In genomic region chr2:43727634-43728014, GRCh38 we compare ENCODE assay signal across 33 cellular contexts. TPM values are rescaled to one million over a fixed set of nuclear protein-coding genes. Genes with fewer than 3 reads are reported as not detected.
"Had no signal": no experiment of that assay in that cellular context is flagged by ENCODE, and none has a peak within 500 bp of the region (broad histone marks: within the 10 kb centered on the region; RNA-seq: fewer than 3 reads in every experiment).

No MANE protein-coding gene starts in this region.

- FAIRE-seq: bronchial epithelial cell had no signal

- H3K36me3 Mint-ChIP-seq: activated CD4-positive, alpha-beta memory T cell treated with anti-CD3 and anti-CD28 coated beads for 36 hours; activated CD8-positive, alpha-beta memory T cell treated with anti-CD3 and anti-CD28 coated beads, Interleukin-2, amount 10 ng/mL, durations not matched to agents 7 days and 5 days; activated naive CD4-positive, alpha-beta T cell treated with anti-CD3 and anti-CD28 coated beads, Interleukin-2, amount 10 ng/mL, durations not matched to agents 7 days and 5 days; activated naive CD4-positive, alpha-beta T cell treated with anti-CD3 and anti-CD28 coated beads, Interleukin-2, amount 50 U/mL, for 72 hours; activated naive CD8-positive, alpha-beta T cell treated with anti-CD3 and anti-CD28 coated beads, Interleukin-2, amount 10 ng/mL, durations not matched to agents 7 days and 5 days had no signal

- DNase-seq: activated CD4-positive, alpha-beta memory T cell treated with anti-CD3 and anti-CD28 coated beads for 36 hours; activated CD4-positive, alpha-beta T cell treated with anti-CD3 and anti-CD28 coated beads for 36 hours; activated CD4-positive, alpha-beta T cell treated with anti-CD3 and anti-CD28 coated beads, Interleukin-2, amount 10 ng/mL, durations not matched to agents 24 days and 14 days; activated CD4-positive, CD25-positive, alpha-beta regulatory T cell; activated CD4-positive, CD25-positive, alpha-beta regulatory T cell treated with anti-CD3 and anti-CD28 coated beads, Interleukin-2, amount 50 U/mL, for 72 hours; activated CD8-positive, alpha-beta memory T cell treated with anti-CD3 and anti-CD28 coated beads, Interleukin-2, amount 10 ng/mL, durations not matched to agents 7 days and 5 days; activated CD8-positive, alpha-beta memory T cell treated with anti-CD3 and anti-CD28 coated beads, Interleukin-2, amount 50 U/mL, for 4 hours; activated CD8-positive, alpha-beta T cell treated with anti-CD3 and anti-CD28 coated beads, Interleukin-2, amount 10 ng/mL, durations not matched to agents 7 days and 5 days; activated effector memory CD4-positive, alpha-beta T cell treated with anti-CD3 and anti-CD28 coated beads, Interleukin-2, amount 50 U/mL, for 16 hours; activated naive CD4-positive, alpha-beta T cell; activated naive CD4-positive, alpha-beta T cell treated with anti-CD3 and anti-CD28 coated beads, Interleukin-2, amount 10 ng/mL, durations not matched to agents 7 days and 5 days; activated naive CD8-positive, alpha-beta T cell treated with anti-CD3 and anti-CD28 coated beads, Interleukin-2, amount 10 ng/mL, durations not matched to agents 7 days and 5 days; activated T-cell treated with anti-CD3 and anti-CD28 coated beads, Interleukin-2, amount 50 U/mL, for 1 hour; activated T-cell treated with anti-CD3 and anti-CD28 coated beads, Interleukin-2, amount 50 U/mL, for 48 hours; cortex of kidney; effector CD4-positive, alpha-beta T cell; effector memory CD8-positive, alpha-beta T cell; foreskin keratinocyte; gastrocnemius medialis; glutamatergic neuron; heart left ventricle; T-helper 1 cell; T-helper 17 cell; T1000 had no signal

- H3K36me3 ChIP-seq: ascending aorta, brain microvascular endothelial cell, gastrocnemius medialis had no signal

- H3K4me3 ChIP-seq: ascending aorta, esophagus muscularis mucosa, gastrocnemius medialis, heart left ventricle had no signal

- H3K27me3 ChIP-seq: ascending aorta, brain microvascular endothelial cell, esophagus muscularis mucosa, foreskin keratinocyte, gastrocnemius medialis, heart left ventricle had no signal

- H3K27ac ChIP-seq: ascending aorta, esophagus muscularis mucosa, foreskin keratinocyte, gastrocnemius medialis, heart left ventricle had no signal

- H3K9me3 Mint-ChIP-seq: activated CD4-positive, alpha-beta memory T cell treated with anti-CD3 and anti-CD28 coated beads for 36 hours; activated CD4-positive, alpha-beta T cell treated with anti-CD3 and anti-CD28 coated beads, Interleukin-2, amount 10 ng/mL, durations not matched to agents 24 days and 14 days; activated naive CD4-positive, alpha-beta T cell treated with anti-CD3 and anti-CD28 coated beads, Interleukin-2, amount 10 ng/mL, durations not matched to agents 7 days and 5 days; activated naive CD4-positive, alpha-beta T cell treated with anti-CD3 and anti-CD28 coated beads, Interleukin-2, amount 50 U/mL, for 72 hours; activated naive CD8-positive, alpha-beta T cell treated with anti-CD3 and anti-CD28 coated beads, Interleukin-2, amount 10 ng/mL, durations not matched to agents 7 days and 5 days; activated T-helper 1 cell treated with anti-CD3 and anti-CD28 coated beads, Interleukin-12 subunit alpha, Interleukin-12 subunit beta, Interleukin-2, Interleukin-4 antibody, amounts not matched to agents 30 ng/mL and 10 ng/mL and 1 ng/mL, durations not matched to agents 14 hours and 24 hours and 36 hours; activated T-helper 2 cell treated with anti-CD3 and anti-CD28 coated beads, Interferon-gamma antibody, Interleukin-2, Interleukin-4, amounts not matched to agents 10 μg/mL and 5 μg/mL and 100 μg/mL, durations not matched to agents 14 hours and 24 hours and 36 hours; central memory CD8-positive, alpha-beta T cell; effector memory CD8-positive, alpha-beta T cell; T-helper 2 cell treated with Interferon-gamma antibody and Interleukin-4, amounts not matched to agents 5 μg/mL and 100 μg/mL, for 36 hours had no signal

- H3K27me3 Mint-ChIP-seq: central memory CD8-positive, alpha-beta T cell had no signal

- ATAC-seq: activated CD4-positive, alpha-beta T cell treated with anti-CD3 and anti-CD28 coated beads for 36 hours; activated CD8-positive, alpha-beta memory T cell treated with anti-CD3 and anti-CD28 coated beads, Interleukin-2, amount 10 ng/mL, durations not matched to agents 7 days and 5 days; activated CD8-positive, alpha-beta T cell treated with anti-CD3 and anti-CD28 coated beads, Interleukin-2, amount 10 ng/mL, durations not matched to agents 7 days and 5 days; activated naive CD4-positive, alpha-beta T cell treated with anti-CD3 and anti-CD28 coated beads, Interleukin-2, amount 50 U/mL, for 72 hours; effector memory CD8-positive, alpha-beta T cell; foreskin keratinocyte; gastrocnemius medialis; heart left ventricle; T-helper 17 cell had no signal

- H3K4me1 Mint-ChIP-seq: activated CD4-positive, alpha-beta T cell treated with anti-CD3 and anti-CD28 coated beads for 36 hours; activated CD4-positive, alpha-beta T cell treated with anti-CD3 and anti-CD28 coated beads, Interleukin-2, amount 10 ng/mL, durations not matched to agents 24 days and 14 days; activated CD8-positive, alpha-beta memory T cell treated with anti-CD3 and anti-CD28 coated beads, Interleukin-2, amount 10 ng/mL, durations not matched to agents 7 days and 5 days; activated naive CD4-positive, alpha-beta T cell treated with anti-CD3 and anti-CD28 coated beads, Interleukin-2, amount 10 ng/mL, durations not matched to agents 7 days and 5 days; activated naive CD8-positive, alpha-beta T cell treated with anti-CD3 and anti-CD28 coated beads, Interleukin-2, amount 10 ng/mL, durations not matched to agents 7 days and 5 days; central memory CD8-positive, alpha-beta T cell had no signal

- H3K4me3 Mint-ChIP-seq: activated CD4-positive, alpha-beta memory T cell treated with anti-CD3 and anti-CD28 coated beads for 36 hours; activated CD4-positive, alpha-beta T cell treated with anti-CD3 and anti-CD28 coated beads for 36 hours; activated CD4-positive, alpha-beta T cell treated with anti-CD3 and anti-CD28 coated beads, Interleukin-2, amount 10 ng/mL, durations not matched to agents 24 days and 14 days; activated CD8-positive, alpha-beta memory T cell treated with anti-CD3 and anti-CD28 coated beads, Interleukin-2, amount 10 ng/mL, durations not matched to agents 7 days and 5 days; activated CD8-positive, alpha-beta T cell treated with anti-CD3 and anti-CD28 coated beads, Interleukin-2, amount 10 ng/mL, durations not matched to agents 7 days and 5 days; activated naive CD4-positive, alpha-beta T cell treated with anti-CD3 and anti-CD28 coated beads, Interleukin-2, amount 10 ng/mL, durations not matched to agents 7 days and 5 days; activated naive CD8-positive, alpha-beta T cell treated with anti-CD3 and anti-CD28 coated beads, Interleukin-2, amount 10 ng/mL, durations not matched to agents 7 days and 5 days; activated T-helper 1 cell treated with anti-CD3 and anti-CD28 coated beads, Interleukin-12 subunit alpha, Interleukin-12 subunit beta, Interleukin-2, Interleukin-4 antibody, amounts not matched to agents 30 ng/mL and 10 ng/mL and 1 ng/mL, durations not matched to agents 14 hours and 24 hours and 36 hours; central memory CD8-positive, alpha-beta T cell; effector memory CD8-positive, alpha-beta T cell; T-helper 17 cell; T-helper 2 cell treated with Interferon-gamma antibody and Interleukin-4, amounts not matched to agents 5 μg/mL and 100 μg/mL, for 36 hours had no signal

- H3K4me1 ChIP-seq: ascending aorta, esophagus muscularis mucosa, gastrocnemius medialis had no signal

- H3K27ac Mint-ChIP-seq: activated CD4-positive, alpha-beta memory T cell treated with anti-CD3 and anti-CD28 coated beads for 36 hours; activated CD4-positive, alpha-beta T cell treated with anti-CD3 and anti-CD28 coated beads for 36 hours; activated CD4-positive, alpha-beta T cell treated with anti-CD3 and anti-CD28 coated beads, Interleukin-2, amount 10 ng/mL, durations not matched to agents 24 days and 14 days; activated CD8-positive, alpha-beta memory T cell treated with anti-CD3 and anti-CD28 coated beads, Interleukin-2, amount 10 ng/mL, durations not matched to agents 7 days and 5 days; activated CD8-positive, alpha-beta T cell treated with anti-CD3 and anti-CD28 coated beads, Interleukin-2, amount 10 ng/mL, durations not matched to agents 7 days and 5 days; activated naive CD4-positive, alpha-beta T cell treated with anti-CD3 and anti-CD28 coated beads, Interleukin-2, amount 10 ng/mL, durations not matched to agents 7 days and 5 days; activated naive CD4-positive, alpha-beta T cell treated with anti-CD3 and anti-CD28 coated beads, Interleukin-2, amount 50 U/mL, for 72 hours; activated naive CD8-positive, alpha-beta T cell treated with anti-CD3 and anti-CD28 coated beads, Interleukin-2, amount 10 ng/mL, durations not matched to agents 7 days and 5 days; activated T-helper 1 cell treated with anti-CD3 and anti-CD28 coated beads, Interleukin-12 subunit alpha, Interleukin-12 subunit beta, Interleukin-2, Interleukin-4 antibody, amounts not matched to agents 30 ng/mL and 10 ng/mL and 1 ng/mL, durations not matched to agents 14 hours and 24 hours and 36 hours; effector memory CD8-positive, alpha-beta T cell; T-helper 17 cell; T-helper 2 cell treated with Interferon-gamma antibody and Interleukin-4, amounts not matched to agents 5 μg/mL and 100 μg/mL, for 36 hours had no signal

- H3K9me3 ChIP-seq: ascending aorta, esophagus muscularis mucosa, gastrocnemius medialis, heart left ventricle had no signal

RNA-seq across cellular contexts. Expression of gene C1GALT1C1L, which starts 51.4 kb away (rescaled TPM):
- total RNA-seq: activated CD4-positive, alpha-beta memory T cell treated with anti-CD3 and anti-CD28 coated beads for 36 hours; activated CD4-positive, alpha-beta T cell treated with anti-CD3 and anti-CD28 coated beads for 36 hours; activated CD4-positive, alpha-beta T cell treated with anti-CD3 and anti-CD28 coated beads, Interleukin-2, amount 10 ng/mL, durations not matched to agents 24 days and 14 days; activated CD8-positive, alpha-beta T cell treated with anti-CD3 and anti-CD28 coated beads, Interleukin-2, amount 10 ng/mL, durations not matched to agents 7 days and 5 days; activated naive CD8-positive, alpha-beta T cell treated with anti-CD3 and anti-CD28 coated beads, Interleukin-2, amount 10 ng/mL, durations not matched to agents 7 days and 5 days; activated T-helper 1 cell treated with anti-CD3 and anti-CD28 coated beads, Interleukin-12 subunit alpha, Interleukin-12 subunit beta, Interleukin-2, Interleukin-4 antibody, amounts not matched to agents 30 ng/mL and 10 ng/mL and 1 ng/mL, durations not matched to agents 14 hours and 24 hours and 36 hours; ascending aorta; bronchial epithelial cell; T-helper 17 cell had no signal
